Comparison of ENCODE assay signal across 8 cellular contexts in genomic region chr22:41444360-41445170, GRCh38. TPM values are rescaled to one million over a fixed set of nuclear protein-coding genes. Genes with fewer than 3 reads are reported as not detected.
DNase-seq lines count a peak whose midpoint lies in the region; ATAC-seq lines count a peak whose summit lies in the region.

No MANE protein-coding gene starts in this region.

- peak overlapping the region; percentile 90 to 98 (median 96) for H3K4me3 Mint-ChIP-seq in CD4-positive, CD25-positive, alpha-beta regulatory T cell

- H3K36me3 ChIP-seq in CD4-positive, CD25-positive, alpha-beta regulatory T cell (ENCODE audit: control insufficient read depth, insufficient read depth, low read length) = no peaks in the 10 kb centered on the region
- no peaks in the 10 kb centered on the region for H3K36me3 ChIP-seq in effector memory CD4-positive, alpha-beta T cell (ENCODE audit: control insufficient read depth, insufficient read depth, low read length)

- no peaks in the 10 kb centered on the region for H3K36me3 Mint-ChIP-seq in CD4-positive, CD25-positive, alpha-beta regulatory T cell

- H3K27ac Mint-ChIP-seq in CD4-positive, CD25-positive, alpha-beta regulatory T cell = peak overlapping the region; percentile 95 to 98 (median 95)

- H3K9me3 Mint-ChIP-seq in CD4-positive, CD25-positive, alpha-beta regulatory T cell = peaks cover 0 to 2% (median 0%) of the 10 kb centered on the region in 7 donors

- peak overlapping the region; percentile 92 for H3K4me3 ChIP-seq in CD4-positive, CD25-positive, alpha-beta regulatory T cell (ENCODE audit: low read depth, low read length)
- peak overlapping the region; percentile 89 for H3K4me3 ChIP-seq in effector memory CD4-positive, alpha-beta T cell (ENCODE audit: insufficient read depth, low read depth, low read length, poor library complexity, severe bottlenecking)

- H3K27ac ChIP-seq in CD4-positive, CD25-positive, alpha-beta regulatory T cell (ENCODE audit: insufficient read depth, low read length, poor library complexity, severe bottlenecking) = peak overlapping the region; percentile 95
- peak overlapping the region; percentile 95 for H3K27ac ChIP-seq in effector memory CD4-positive, alpha-beta T cell (ENCODE audit: insufficient read depth, low read length, poor library complexity, severe bottlenecking)

- no peaks in the 10 kb centered on the region for H3K27me3 ChIP-seq in CD4-positive, CD25-positive, alpha-beta regulatory T cell (ENCODE audit: control insufficient read depth, insufficient read depth, low read length)
- no peaks in the 10 kb centered on the region for H3K27me3 ChIP-seq in effector memory CD4-positive, alpha-beta T cell (replicated peaks; ENCODE audit: control insufficient read depth, insufficient read depth, low read length, poor library complexity, severe bottlenecking)

- ATAC-seq in CD4-positive, CD25-positive, alpha-beta regulatory T cell (ENCODE audit: low read depth in 2 of 2) = peak; percentile 50 to 57
- peak; percentile 49 for ATAC-seq in GM19455 (IDR thresholded peaks at IDR 0.05; ENCODE audit: unreplicated experiment)

- H3K9me3 ChIP-seq in CD4-positive, CD25-positive, alpha-beta regulatory T cell (ENCODE audit: control insufficient read depth in 2 of 2, low read length in 2 of 2) = no peaks in the 10 kb centered on the region
- H3K9me3 ChIP-seq in effector memory CD4-positive, alpha-beta T cell (ENCODE audit: control insufficient read depth, low read length) = no peaks in the 10 kb centered on the region

- DNase-seq in CD4-positive, CD25-positive, alpha-beta regulatory T cell = peak; percentile 72 to 89 (median 79)
- DNase-seq in HPDE6-E6E7 (ENCODE audit: extremely low spot score) (peak; percentile 78), NOMO-1 treated with DMSO at 0.1 percent for 48 hours (lab: John Stamatoyannopoulos, UW; ENCODE audit: unreplicated experiment) (peak; percentile 86), lung microvascular endothelial cell (ENCODE audit: low read depth in 2 of 2) (peak; percentile 97 to 99)
- peak; percentile 64 to 75 (median 74) for DNase-seq in activated CD8-positive, alpha-beta memory T cell treated with anti-CD3 and anti-CD28 coated beads for 48 hours (ENCODE audit: low read depth in 2 of 3, low spot score in 2 of 3)
- DNase-seq in effector memory CD4-positive, alpha-beta T cell = peak; percentile 72 to 83 (median 72)
- DNase-seq in stimulated activated CD4-positive, alpha-beta T cell treated with anti-CD3 and anti-CD28 coated beads, TNF-alpha, amount 100 ng/mL, for 24 hours (ENCODE audit: low read depth in 3 of 3) = peak; percentile 73 to 87 (median 73)

- H3K27me3 Mint-ChIP-seq in CD4-positive, CD25-positive, alpha-beta regulatory T cell = peaks cover 10% of the 10 kb centered on the region

- H3K4me1 Mint-ChIP-seq in CD4-positive, CD25-positive, alpha-beta regulatory T cell = peaks cover 8 to 38% (median 17%) of the 10 kb centered on the region in 4 donors

- H3K4me1 ChIP-seq in CD4-positive, CD25-positive, alpha-beta regulatory T cell (ENCODE audit: control insufficient read depth, insufficient read depth, low read length, poor library complexity, severe bottlenecking) = peaks cover 28% of the 10 kb centered on the region
- H3K4me1 ChIP-seq in effector memory CD4-positive, alpha-beta T cell (ENCODE audit: control insufficient read depth, insufficient read depth, low read length, poor library complexity, severe bottlenecking) = peaks cover 13% of the 10 kb centered on the region

RNA-seq across cellular contexts. Expression of gene TOB2, which starts 2.0 kb away (rescaled TPM):
- 32.0 TPM for total RNA-seq in CD4-positive, CD25-positive, alpha-beta regulatory T cell
- polyA plus RNA-seq in CD4-positive, CD25-positive, alpha-beta regulatory T cell = 10 to 100 TPM; 16.3 to 18.0 (median 17.6) TPM
- total RNA-seq in lung microvascular endothelial cell = 11.6 and 16.5 TPM in 2 replicates

RNA-seq across cellular contexts. Expression of gene PHF5A, which starts 23.9 kb away (rescaled TPM):
- total RNA-seq in CD4-positive, CD25-positive, alpha-beta regulatory T cell = 40.7 TPM
- polyA plus RNA-seq in CD4-positive, CD25-positive, alpha-beta regulatory T cell = 10 to 100 TPM; 22.6 to 33.5 (median 25.7) TPM
- 63.2 and 66.1 TPM in 2 replicates for total RNA-seq in lung microvascular endothelial cell

RNA-seq across cellular contexts. Expression of gene ACO2, which starts 24.4 kb away (rescaled TPM):
- 87.5 TPM for total RNA-seq in CD4-positive, CD25-positive, alpha-beta regulatory T cell
- polyA plus RNA-seq in CD4-positive, CD25-positive, alpha-beta regulatory T cell = 10 to 100 TPM; 64.3 to 76.4 (median 67.0) TPM
- 60.4 and 81.0 TPM in 2 replicates for total RNA-seq in lung microvascular endothelial cell

Comparison
In these comparisons a context has a peak if more than half of its experiments do, and no peak if none do; other contexts are left out.
1. Peak in every context shown above with its lines: DNase-seq, ATAC-seq, H3K4me3 ChIP-seq and H3K27ac ChIP-seq.